Comparison of ENCODE assay signal across 30 cellular contexts in the genomic region with DNA sequence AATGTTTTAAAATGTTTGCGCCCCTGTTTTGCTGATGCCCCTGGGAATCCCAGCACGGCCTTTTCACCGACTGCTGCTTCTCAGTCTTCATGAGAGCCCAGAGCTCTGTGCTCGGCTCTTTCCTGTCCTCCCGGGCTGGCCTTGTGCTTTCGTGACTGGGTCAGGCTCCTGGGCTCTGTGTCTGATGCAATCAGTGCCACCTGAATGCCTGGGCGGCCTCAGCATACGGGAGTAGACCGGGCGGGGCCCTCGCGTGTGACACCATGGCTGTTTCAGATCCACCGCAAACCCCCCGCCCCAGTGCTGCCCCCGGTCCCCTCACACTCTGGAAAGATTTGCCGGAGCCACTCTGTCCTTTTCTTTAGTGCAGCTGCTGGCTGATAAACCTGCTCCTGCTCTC. TPM values are rescaled to one million over a fixed set of nuclear protein-coding genes. Genes with fewer than 3 reads are reported as not detected.
"Had no signal": no experiment of that assay in that cellular context is flagged by ENCODE, and none has a peak within 500 bp of the region (broad histone marks: within the 10 kb centered on the region; RNA-seq: fewer than 3 reads in every experiment).

No MANE protein-coding gene starts in this region.

- H3K9me3 Mint-ChIP-seq: activated T-helper 2 cell treated with anti-CD3 and anti-CD28 coated beads, Interferon-gamma antibody, Interleukin-2, Interleukin-4, amounts not matched to agents 10 μg/mL and 5 μg/mL and 100 μg/mL, durations not matched to agents 14 hours and 24 hours and 36 hours; stimulated activated effector memory CD8-positive, alpha-beta T cell treated with anti-CD3 and anti-CD28 coated beads, Interleukin-12 subunit alpha, Interleukin-12 subunit beta, amount 100 ng/mL, for 72 hours; stimulated activated naive CD8-positive, alpha-beta T cell treated with anti-CD3 and anti-CD28 coated beads, Interleukin-15, amount 100 ng/mL, for 72 hours had no signal

- H3K36me3 Mint-ChIP-seq: activated naive CD8-positive, alpha-beta T cell; memory B cell; stimulated activated effector memory CD8-positive, alpha-beta T cell treated with anti-CD3 and anti-CD28 coated beads, Interleukin-12 subunit alpha, Interleukin-12 subunit beta, amount 100 ng/mL, for 72 hours had no signal

- H3K4me3 Mint-ChIP-seq: activated naive CD8-positive, alpha-beta T cell; activated T-cell treated with anti-CD3 and anti-CD28 coated beads, Interleukin-2, amount 50 U/mL, for 4 hours; memory B cell; stimulated activated effector memory CD8-positive, alpha-beta T cell treated with anti-CD3 and anti-CD28 coated beads, Interleukin-12 subunit alpha, Interleukin-12 subunit beta, amount 100 ng/mL, for 72 hours; stimulated activated naive CD8-positive, alpha-beta T cell treated with anti-CD3 and anti-CD28 coated beads, Interleukin-15, amount 100 ng/mL, for 72 hours had no signal

- H3K79me2 ChIP-seq: parathyroid adenoma had no signal

- H3K4me1 Mint-ChIP-seq: memory B cell; stimulated activated effector memory CD8-positive, alpha-beta T cell treated with anti-CD3 and anti-CD28 coated beads, Interleukin-12 subunit alpha, Interleukin-12 subunit beta, amount 100 ng/mL, for 72 hours had no signal

- H3K9me3 ChIP-seq: colonic mucosa, esophagus muscularis mucosa, suprapubic skin, vagina had no signal

- FAIRE-seq: bronchial epithelial cell, frontal cortex, small intestine, TTC549 had no signal

- H3K36me3 ChIP-seq: colonic mucosa, esophagus muscularis mucosa, suprapubic skin, tibial nerve, vagina had no signal

- H3K4me3 ChIP-seq: colonic mucosa, dorsolateral prefrontal cortex, esophagus muscularis mucosa, suprapubic skin, tibial nerve, vagina had no signal

- H3K27me3 ChIP-seq: colonic mucosa, dorsolateral prefrontal cortex, tibial nerve, vagina had no signal

- ATAC-seq: activated T-cell treated with anti-CD3 and anti-CD28 coated beads, Interleukin-2, amount 50 U/mL, for 4 hours; left cardiac atrium; sciatic nerve; stimulated activated effector memory CD8-positive, alpha-beta T cell treated with anti-CD3 and anti-CD28 coated beads, Interleukin-12 subunit alpha, Interleukin-12 subunit beta, amount 100 ng/mL, for 72 hours; stimulated activated naive CD8-positive, alpha-beta T cell treated with anti-CD3 and anti-CD28 coated beads, Interleukin-15, amount 100 ng/mL, for 72 hours had no signal

- H3K27ac Mint-ChIP-seq: activated naive CD8-positive, alpha-beta T cell; activated T-helper 2 cell treated with anti-CD3 and anti-CD28 coated beads, Interferon-gamma antibody, Interleukin-2, Interleukin-4, amounts not matched to agents 10 μg/mL and 5 μg/mL and 100 μg/mL, durations not matched to agents 14 hours and 24 hours and 36 hours; memory B cell; stimulated activated effector memory CD8-positive, alpha-beta T cell treated with anti-CD3 and anti-CD28 coated beads, Interleukin-12 subunit alpha, Interleukin-12 subunit beta, amount 100 ng/mL, for 72 hours; stimulated activated naive CD8-positive, alpha-beta T cell treated with anti-CD3 and anti-CD28 coated beads, Interleukin-15, amount 100 ng/mL, for 72 hours had no signal

- DNase-seq: activated CD4-positive, alpha-beta T cell treated with anti-CD3 and anti-CD28 coated beads, Interleukin-2, amount 50 U/mL, for 4 hours; activated CD8-positive, alpha-beta memory T cell treated with anti-CD3 and anti-CD28 coated beads, Interleukin-2, amount 50 U/mL, for 48 hours; activated naive CD4-positive, alpha-beta T cell; activated T-cell treated with anti-CD3 and anti-CD28 coated beads, Interleukin-2, amount 50 U/mL, for 4 hours; amniotic stem cell; colonic mucosa; dorsolateral prefrontal cortex; hippocampal formation; left cardiac atrium; naive B cell; nucleus accumbens; small intestine; stimulated activated CD4-positive, alpha-beta T cell treated with anti-CD3 and anti-CD28 coated beads, Interleukin-2, amount 100 ng/mL, for 24 hours; stimulated activated naive CD8-positive, alpha-beta T cell treated with anti-CD3 and anti-CD28 coated beads, Interleukin-15, amount 100 ng/mL, for 72 hours had no signal

- H3K27ac ChIP-seq: colonic mucosa, dorsolateral prefrontal cortex, esophagus muscularis mucosa, parathyroid adenoma, suprapubic skin, tibial nerve, vagina had no signal

- H2AFZ ChIP-seq: parathyroid adenoma had no signal

- H3K9ac ChIP-seq: parathyroid adenoma had no signal

- H3K4me1 ChIP-seq: colonic mucosa, esophagus muscularis mucosa, parathyroid adenoma, suprapubic skin, vagina had no signal

RNA-seq across cellular contexts. Expression of gene PABPC3, which starts 21.4 kb away (rescaled TPM):
- total RNA-seq: vagina had no signal
- polyA plus RNA-seq: neural cell had no signal

RNA-seq across cellular contexts. Expression of gene AMER2, which starts 54.8 kb away (rescaled TPM):
- total RNA-seq: activated CD8-positive, alpha-beta memory T cell treated with anti-CD3 and anti-CD28 coated beads for 36 hours; activated T-cell treated with anti-CD3 and anti-CD28 coated beads, Interleukin-2, amount 50 U/mL, for 4 hours; activated T-helper 2 cell treated with anti-CD3 and anti-CD28 coated beads, Interferon-gamma antibody, Interleukin-2, Interleukin-4, amounts not matched to agents 10 μg/mL and 5 μg/mL and 100 μg/mL, durations not matched to agents 14 hours and 24 hours and 36 hours; bronchial epithelial cell; left cardiac atrium; mucosa of gallbladder; vagina had no signal
